In genomic region chr16:10514369-10515055, GRCh38 we compare ENCODE assay signal across 9 cellular contexts.
DNase-seq lines count a peak whose midpoint lies in the region; ATAC-seq and TF ChIP-seq lines count a peak whose summit lies in the region.
"Had no signal": no experiment of that assay in that cellular context is flagged by ENCODE, and none has a peak within 500 bp of the region (broad histone marks: within the 10 kb centered on the region; RNA-seq: fewer than 3 reads in every experiment).

No MANE protein-coding gene starts in this region.

- no peaks in the 10 kb centered on the region for H3K79me2 ChIP-seq in OCI-LY1 (ENCODE audit: insufficient read depth, low read length)

- no peak for ATAC-seq in GM18909 (IDR thresholded peaks at IDR 0.05; ENCODE audit: poor library complexity, unreplicated experiment)

- intact Hi-C loops in posterior vena cava (cut with DNase I), result loop anchor here (5.0 kb wide), 1 partner anchor 403 kb away; no protein-coding TSS in a partner anchor

- H3F3A ChIP-seq in OCI-LY1 (ENCODE audit: insufficient read depth, low read length), result no peaks in the 10 kb centered on the region

- H3K9me2 ChIP-seq in OCI-LY1 (ENCODE audit: low read depth, low read length), result no peaks in the 10 kb centered on the region

- no peaks in the 10 kb centered on the region for H4K20me1 ChIP-seq in OCI-LY1 (ENCODE audit: insufficient read depth, low read length)

- H3K4me3 ChIP-seq in HFF-Myc (replicated peaks; ENCODE audit: low read depth, low read length) (no peak overlapping the region), OCI-LY1 (ENCODE audit: low read depth, low read length, poor library complexity, severe bottlenecking) (no peak overlapping the region)
- H3K4me3 ChIP-seq: skin epidermis had no signal

- no peaks in the 10 kb centered on the region for H3K36me3 Mint-ChIP-seq in glutamatergic neuron (ENCODE audit: unreplicated experiment)

- peak; percentile 35 for TF ChIP-seq CTCF in HFF-Myc (IDR thresholded peaks at IDR 0.05; ENCODE audit: low read depth, low read length, missing control alignments)
- TF ChIP-seq CTCF in OCI-LY1 (IDR thresholded peaks at IDR 0.05; ENCODE audit: low read length), result peak; percentile 77
- peak; percentile 87 for TF ChIP-seq CTCF in glutamatergic neuron (IDR thresholded peaks at IDR 0.05; ENCODE audit: partially characterized antibody, unreplicated experiment)

- H2AFZ ChIP-seq in OCI-LY1 (ENCODE audit: low read length), result no peak overlapping the region

- no peak overlapping the region for H3K27ac ChIP-seq in OCI-LY1 (ENCODE audit: low read depth, low read length, poor library complexity, severe bottlenecking)

- H3K27me3 ChIP-seq in OCI-LY1 (ENCODE audit: insufficient read depth, low read length), result 0 out of 2 replicates have a peak, but pooled peaks cover 3% of the 10 kb centered on the region

- DNase-seq in COLO668 (lab: John Stamatoyannopoulos, UW; ENCODE audit: unreplicated experiment) (peak; percentile 35), HFF-Myc (ENCODE audit: extremely low read depth, low read depth) (no peak), glutamatergic neuron (peak; percentile 42), renal cortical epithelial cell (ENCODE audit: low read depth) (peak; percentile 73), posterior vena cava (ENCODE audit: low spot score) (no peak)
- DNase-seq in activated naive CD4-positive, alpha-beta T cell treated with Interleukin-2 at 50 U/mL for 16 hours, result peak; percentile 41

- peaks cover 4% of the 10 kb centered on the region for H3K4me1 ChIP-seq in OCI-LY1 (ENCODE audit: insufficient read depth, low read length, severe bottlenecking)

- no peak overlapping the region for H3K27ac Mint-ChIP-seq in glutamatergic neuron (ENCODE audit: unreplicated experiment)

- H3K9ac ChIP-seq in OCI-LY1 (ENCODE audit: low read length), result no peak overlapping the region

- H3K4me2 ChIP-seq in OCI-LY1 (ENCODE audit: low read length), result no peak overlapping the region

- H3K4me3 Mint-ChIP-seq in glutamatergic neuron (ENCODE audit: unreplicated experiment), result no peak overlapping the region

- H3K4me1 Mint-ChIP-seq in glutamatergic neuron (ENCODE audit: low read depth, unreplicated experiment), result peaks cover 9% of the 10 kb centered on the region

- H3K27me3 Mint-ChIP-seq in glutamatergic neuron (ENCODE audit: unreplicated experiment), result peaks cover 1% of the 10 kb centered on the region

- no peaks in the 10 kb centered on the region for H3K9me3 Mint-ChIP-seq in glutamatergic neuron (ENCODE audit: unreplicated experiment)

- H3K36me3 ChIP-seq in OCI-LY1 (ENCODE audit: insufficient read depth, low read length), result no peaks in the 10 kb centered on the region; the same call in 1 of the 2 replicates

- H3K9me3 ChIP-seq in OCI-LY1 (ENCODE audit: low read length), result no peaks in the 10 kb centered on the region

Comparison
In these comparisons a context has a peak if more than half of its experiments do, and no peak if none do; other contexts are left out.
1. DNase-seq: peak in COLO668 (single experiment), activated naive CD4-positive, alpha-beta T cell treated with Interleukin-2 at 50 U/mL for 16 hours (single experiment), glutamatergic neuron (single experiment) and renal cortical epithelial cell (single experiment); none in HFF-Myc (single experiment) and posterior vena cava (single experiment).
2. CTCF ChIP-seq: peak in every context shown above with its lines; median percentile 87 in glutamatergic neuron; 77 in OCI-LY1; 35 in HFF-Myc.